Comparison of ENCODE assay signal across 22 cellular contexts in genomic region chrX:112766774-112767173, GRCh38.
DNase-seq lines count a peak whose midpoint lies in the region; ATAC-seq lines count a peak whose summit lies in the region.
"Had no signal": no experiment of that assay in that cellular context is flagged by ENCODE, and none has a peak within 500 bp of the region (broad histone marks: within the 10 kb centered on the region; RNA-seq: fewer than 3 reads in every experiment).

No MANE protein-coding gene starts in this region.

- H3K4me3 Mint-ChIP-seq in stimulated activated naive B cell treated with anti-CD40 and anti-IgM and Interleukin-4, amounts not matched to agents 10 μg/mL and 1 μg/mL and 100 μg/mL, for 72 hours, result no peak overlapping the region
- no peak overlapping the region for H3K4me3 Mint-ChIP-seq in activated CD8-positive, alpha-beta memory T cell treated with anti-CD3 and anti-CD28 coated beads, Interleukin-2, amount 10 ng/mL, durations not matched to agents 7 days and 5 days
- H3K4me3 Mint-ChIP-seq: CD4-positive, alpha-beta T cell; H9; HFFc6; IgD-negative memory B cell had no signal

- no peak overlapping the region for H3K27ac Mint-ChIP-seq in stimulated activated naive B cell treated with anti-CD40 and anti-IgM and Interleukin-4, amounts not matched to agents 10 μg/mL and 1 μg/mL and 100 μg/mL, for 72 hours
- H3K27ac Mint-ChIP-seq in activated CD8-positive, alpha-beta memory T cell treated with anti-CD3 and anti-CD28 coated beads, Interleukin-2, amount 10 ng/mL, durations not matched to agents 7 days and 5 days, result no peak overlapping the region
- H3K27ac Mint-ChIP-seq: CD4-positive, alpha-beta T cell; H9; HFFc6 had no signal

- ATAC-seq in GM18519 (IDR thresholded peaks at IDR 0.05; ENCODE audit: low FRiP score, unreplicated experiment), result peak; percentile 51
- ATAC-seq in GM19467 (IDR thresholded peaks at IDR 0.05; ENCODE audit: unreplicated experiment), result peak; percentile 47
- ATAC-seq in HG03354 (IDR thresholded peaks at IDR 0.05; ENCODE audit: poor library complexity, severe bottlenecking, unreplicated experiment), result peak; percentile 64
- peak; percentile 59 to 70 for ATAC-seq in stimulated activated naive B cell treated with anti-CD40 and anti-IgM and Interleukin-4, amounts not matched to agents 10 μg/mL and 1 μg/mL and 100 μg/mL, for 72 hours (replicated peaks)
- ATAC-seq in activated CD8-positive, alpha-beta memory T cell treated with anti-CD3 and anti-CD28 coated beads, Interleukin-2, amount 10 ng/mL, durations not matched to agents 7 days and 5 days, result no peak
- ATAC-seq in GM21515 (IDR thresholded peaks at IDR 0.05; ENCODE audit: unreplicated experiment), result no peak
- ATAC-seq: Right ventricle myocardium inferior had no signal

- CTCF ChIA-PET in activated CD8-positive, alpha-beta memory T cell treated with anti-CD3 and anti-CD28 coated beads, Interleukin-2, amount 10 ng/mL, durations not matched to agents 7 days and 5 days (lab: Charles Lee), result no interaction called here

- H3K9me3 Mint-ChIP-seq in stimulated activated naive B cell treated with anti-CD40 and anti-IgM and Interleukin-4, amounts not matched to agents 10 μg/mL and 1 μg/mL and 100 μg/mL, for 72 hours, result peaks cover 5 to 6% of the 10 kb centered on the region in 2 donors
- no peaks in the 10 kb centered on the region for H3K9me3 Mint-ChIP-seq in activated CD8-positive, alpha-beta memory T cell treated with anti-CD3 and anti-CD28 coated beads, Interleukin-2, amount 10 ng/mL, durations not matched to agents 7 days and 5 days (ENCODE audit: low read depth)
- H3K9me3 Mint-ChIP-seq: CD4-positive, alpha-beta T cell; H9 had no signal

- no peaks in the 10 kb centered on the region for H3K36me3 Mint-ChIP-seq in stimulated activated naive B cell treated with anti-CD40 and anti-IgM and Interleukin-4, amounts not matched to agents 10 μg/mL and 1 μg/mL and 100 μg/mL, for 72 hours
- no peaks in the 10 kb centered on the region for H3K36me3 Mint-ChIP-seq in activated CD8-positive, alpha-beta memory T cell treated with anti-CD3 and anti-CD28 coated beads, Interleukin-2, amount 10 ng/mL, durations not matched to agents 7 days and 5 days
- H3K36me3 Mint-ChIP-seq: IgD-negative memory B cell had no signal

- DNase-seq in stimulated activated naive B cell treated with anti-CD40 and anti-IgM and Interleukin-4, amounts not matched to agents 10 μg/mL and 1 μg/mL and 100 μg/mL, for 72 hours, result no peak
- DNase-seq in activated CD8-positive, alpha-beta memory T cell treated with anti-CD3 and anti-CD28 coated beads, Interleukin-2, amount 10 ng/mL, durations not matched to agents 7 days and 5 days, result no peak
- DNase-seq in kidney glomerular epithelial cell (lab: John Stamatoyannopoulos, UW) (no peak), T-helper 1 cell (no peak)
- DNase-seq: CD4-positive, alpha-beta T cell; COR-L47; DMS79; GM23248; H9; HFFc6; NCI-H1105 treated with DMSO at 0.1 percent for 48 hours; NCI-H2081; NCI-H2171; NCI-H345; NCI-H524 treated with DMSO at 0.1 percent for 48 hours; T-helper 9 cell had no signal

- no peaks in the 10 kb centered on the region for H3K27me3 Mint-ChIP-seq in stimulated activated naive B cell treated with anti-CD40 and anti-IgM and Interleukin-4, amounts not matched to agents 10 μg/mL and 1 μg/mL and 100 μg/mL, for 72 hours
- peaks cover 3% of the 10 kb centered on the region for H3K27me3 Mint-ChIP-seq in activated CD8-positive, alpha-beta memory T cell treated with anti-CD3 and anti-CD28 coated beads, Interleukin-2, amount 10 ng/mL, durations not matched to agents 7 days and 5 days
- H3K27me3 Mint-ChIP-seq: CD4-positive, alpha-beta T cell; IgD-negative memory B cell had no signal

- H3K4me1 Mint-ChIP-seq in stimulated activated naive B cell treated with anti-CD40 and anti-IgM and Interleukin-4, amounts not matched to agents 10 μg/mL and 1 μg/mL and 100 μg/mL, for 72 hours, result peaks cover 10 to 31% of the 10 kb centered on the region in 2 donors
- H3K4me1 Mint-ChIP-seq in activated CD8-positive, alpha-beta memory T cell treated with anti-CD3 and anti-CD28 coated beads, Interleukin-2, amount 10 ng/mL, durations not matched to agents 7 days and 5 days, result no peaks in the 10 kb centered on the region
- H3K4me1 Mint-ChIP-seq: H9 had no signal

Comparison
In these comparisons a context has a peak if more than half of its experiments do, and no peak if none do; other contexts are left out.
1. ATAC-seq: peak in GM18519 (single experiment), GM19467 (single experiment), HG03354 (single experiment) and stimulated activated naive B cell treated with anti-CD40 and anti-IgM and Interleukin-4, amounts not matched to agents 10 μg/mL and 1 μg/mL and 100 μg/mL, for 72 hours (2 of 2); none in activated CD8-positive, alpha-beta memory T cell treated with anti-CD3 and anti-CD28 coated beads, Interleukin-2, amount 10 ng/mL, durations not matched to agents 7 days and 5 days (single experiment) and GM21515 (single experiment).